Comparison of ENCODE assay signal across 9 cellular contexts in the genomic region with DNA sequence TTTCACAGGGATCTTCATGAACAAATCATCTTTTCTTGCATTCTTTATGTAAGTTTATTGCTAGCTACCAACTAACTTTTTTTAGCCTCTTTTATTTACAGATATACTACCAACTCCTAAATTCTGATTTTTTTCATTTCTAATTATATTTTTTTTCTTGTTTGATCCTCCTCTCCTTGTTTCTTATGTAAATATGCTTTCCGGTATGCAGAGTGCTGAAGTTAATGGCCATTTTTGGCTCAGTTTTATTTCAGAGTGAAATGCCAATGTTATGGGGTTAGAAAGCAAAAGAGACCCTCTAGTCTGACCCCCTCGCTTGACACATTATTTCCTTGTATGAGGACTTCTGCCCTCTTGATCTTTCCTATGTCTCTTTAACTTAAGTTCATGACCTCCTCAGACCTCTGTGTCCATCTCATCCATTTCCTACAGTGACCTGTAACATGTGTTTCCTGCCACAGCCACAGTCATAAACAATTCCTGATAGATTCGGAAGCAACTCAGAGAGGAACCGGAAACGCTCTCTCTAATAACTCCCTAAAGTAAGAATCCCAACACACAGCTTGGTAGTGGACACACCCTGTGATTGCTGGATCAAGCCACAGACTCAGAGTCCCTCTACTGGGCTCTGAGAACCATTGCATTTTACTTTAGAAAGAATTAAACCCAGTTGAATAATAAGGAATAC. TPM values are rescaled to one million over a fixed set of nuclear protein-coding genes. Genes with fewer than 3 reads are reported as not detected.
DNase-seq lines count a peak whose midpoint lies in the region; ATAC-seq, FAIRE-seq and TF ChIP-seq lines count a peak whose summit lies in the region.
"Had no signal": no experiment of that assay in that cellular context is flagged by ENCODE, and none has a peak within 500 bp of the region (broad histone marks: within the 10 kb centered on the region; RNA-seq: fewer than 3 reads in every experiment).

No MANE protein-coding gene starts in this region.

- no peaks in the 10 kb centered on the region for H3K27me3 ChIP-seq in dorsolateral prefrontal cortex

- peak; percentile 61 for FAIRE-seq in H54 (lab: Jason Lieb, UNC)

- no peaks in the 10 kb centered on the region for H3K36me3 Mint-ChIP-seq in activated CD4-positive, alpha-beta memory T cell treated with anti-CD3 and anti-CD28 coated beads for 36 hours
- no peaks in the 10 kb centered on the region for H3K36me3 Mint-ChIP-seq in activated naive CD4-positive, alpha-beta T cell treated with anti-CD3 and anti-CD28 coated beads, Interleukin-2, amount 50 U/mL, for 72 hours

- CTCF ChIA-PET in activated CD4-positive, alpha-beta memory T cell treated with anti-CD3 and anti-CD28 coated beads for 36 hours (lab: Charles Lee), result interaction anchor here (0.6 to 1.1 kb wide), 2 partner anchors 36 to 87 kb away, joined by 3 to 4 read pairs; partner anchors contain the start of gene ABLIM3

- no peak overlapping the region for H3K4me3 Mint-ChIP-seq in activated CD4-positive, alpha-beta memory T cell treated with anti-CD3 and anti-CD28 coated beads for 36 hours
- H3K4me3 Mint-ChIP-seq: T-helper 1 cell treated with Interleukin-12 subunit alpha and Interleukin-12 subunit beta and Interleukin-4 antibody, amounts not matched to agents 30 μg/mL and 1 μg/mL, for 36 hours had no signal

- H3K27me3 Mint-ChIP-seq in activated CD4-positive, alpha-beta memory T cell treated with anti-CD3 and anti-CD28 coated beads for 36 hours, result peaks cover 2% of the 10 kb centered on the region

- TF ChIP-seq CTCF in dorsolateral prefrontal cortex (IDR thresholded peaks at IDR 0.05 in 54 of 56, conservative IDR thresholded peaks at IDR 0.05 in 2 of 56; ENCODE audit: low read depth in 1 of 56, partially characterized antibody in 56 of 56), result peak; percentile 53 to 81 (median 71)

- no peak for TF ChIP-seq POLR2A in H54 (IDR thresholded peaks at IDR 0.05; ENCODE audit: low read depth, low read length)

- intact Hi-C loops in dorsolateral prefrontal cortex (cut with DNase I), result loop anchor here (2.0 to 5.0 kb wide), 2 partner anchors 86 to 88 kb away; partner anchors contain the start of gene ABLIM3 (in 2 of the 2)
- intact Hi-C loops in activated CD4-positive, alpha-beta memory T cell treated with anti-CD3 and anti-CD28 coated beads for 36 hours (cut with micrococcal nuclease), result no loop called here

- POLR2A ChIA-PET in activated CD4-positive, alpha-beta memory T cell treated with anti-CD3 and anti-CD28 coated beads for 36 hours (lab: Charles Lee), result no interaction called here

- DNase-seq in H54 (ENCODE audit: insufficient read length, low spot score) (peak; percentile 89), OCI-M1 (lab: John Stamatoyannopoulos, UW) (peak; percentile 71), dorsolateral prefrontal cortex (peak in 2 of 10 donors; percentile 40 to 51), lung microvascular endothelial cell (ENCODE audit: low read depth in 2 of 2) (peak; percentile 96 to 98), T-helper 1 cell (no peak)
- no peak for DNase-seq in activated CD4-positive, alpha-beta memory T cell treated with anti-CD3 and anti-CD28 coated beads for 36 hours
- DNase-seq in activated naive CD4-positive, alpha-beta T cell treated with anti-CD3 and anti-CD28 coated beads, Interleukin-2, amount 50 U/mL, for 72 hours (ENCODE audit: low spot score in 2 of 2), result no peak

- H3K27ac ChIP-seq in dorsolateral prefrontal cortex, result peak overlapping the region in 6 of 59 donors; percentile 8 to 68 (median 26)

- no peak for ATAC-seq in GM21526 (IDR thresholded peaks at IDR 0.05; ENCODE audit: low FRiP score, unreplicated experiment)
- no peak for ATAC-seq in activated naive CD4-positive, alpha-beta T cell treated with anti-CD3 and anti-CD28 coated beads, Interleukin-2, amount 50 U/mL, for 72 hours

- no peaks in the 10 kb centered on the region for H3K9me3 Mint-ChIP-seq in activated CD4-positive, alpha-beta memory T cell treated with anti-CD3 and anti-CD28 coated beads for 36 hours
- no peaks in the 10 kb centered on the region for H3K9me3 Mint-ChIP-seq in activated naive CD4-positive, alpha-beta T cell treated with anti-CD3 and anti-CD28 coated beads, Interleukin-2, amount 50 U/mL, for 72 hours
- H3K9me3 Mint-ChIP-seq: T-helper 1 cell treated with Interleukin-12 subunit alpha and Interleukin-12 subunit beta and Interleukin-4 antibody, amounts not matched to agents 30 μg/mL and 1 μg/mL, for 36 hours had no signal

- no peak overlapping the region for H3K27ac Mint-ChIP-seq in activated CD4-positive, alpha-beta memory T cell treated with anti-CD3 and anti-CD28 coated beads for 36 hours
- no peak overlapping the region for H3K27ac Mint-ChIP-seq in activated naive CD4-positive, alpha-beta T cell treated with anti-CD3 and anti-CD28 coated beads, Interleukin-2, amount 50 U/mL, for 72 hours
- H3K27ac Mint-ChIP-seq: T-helper 1 cell treated with Interleukin-12 subunit alpha and Interleukin-12 subunit beta and Interleukin-4 antibody, amounts not matched to agents 30 μg/mL and 1 μg/mL, for 36 hours had no signal

- H3K4me1 Mint-ChIP-seq in activated CD4-positive, alpha-beta memory T cell treated with anti-CD3 and anti-CD28 coated beads for 36 hours (ENCODE audit: low read depth), result no peaks in the 10 kb centered on the region

- H3K4me3 ChIP-seq in dorsolateral prefrontal cortex, result no peak overlapping the region

RNA-seq across cellular contexts. Expression of gene AFAP1L1, which starts 42.9 kb away (rescaled TPM):
- total RNA-seq in dorsolateral prefrontal cortex (10 to 100 TPM in 3 of 120 experiments, 1 to 10 TPM in 116, under 1 TPM in 1; 0.86 to 11.0 (median 4.3) TPM), lung microvascular endothelial cell (106 and 219 TPM in 2 replicates)
- not detected for total RNA-seq in activated CD4-positive, alpha-beta memory T cell treated with anti-CD3 and anti-CD28 coated beads for 36 hours
- under 1 TPM; 0.07 to 0.99 TPM for total RNA-seq in activated naive CD4-positive, alpha-beta T cell treated with anti-CD3 and anti-CD28 coated beads, Interleukin-2, amount 50 U/mL, for 72 hours

Comparison
In these comparisons a context has a peak if more than half of its experiments do, and no peak if none do; other contexts are left out.
1. DNase-seq: peak in H54 (single experiment), OCI-M1 (single experiment) and lung microvascular endothelial cell (2 of 2); none in activated CD4-positive, alpha-beta memory T cell treated with anti-CD3 and anti-CD28 coated beads for 36 hours (single experiment), T-helper 1 cell (0 of 5) and activated naive CD4-positive, alpha-beta T cell treated with anti-CD3 and anti-CD28 coated beads, Interleukin-2, amount 50 U/mL, for 72 hours (0 of 2).